17 cellular contexts compared by ENCODE assay signal in genomic region chr11:57785072-57785471, GRCh38. TPM values are rescaled to one million over a fixed set of nuclear protein-coding genes. Genes with fewer than 3 reads are reported as not detected.
DNase-seq lines count a peak whose midpoint lies in the region; ATAC-seq and TF ChIP-seq lines count a peak whose summit lies in the region.
"Had no signal": no experiment of that assay in that cellular context is flagged by ENCODE, and none has a peak within 500 bp of the region (broad histone marks: within the 10 kb centered on the region; RNA-seq: fewer than 3 reads in every experiment).

No MANE protein-coding gene starts in this region.

- H3K4me1 ChIP-seq in neural progenitor cell: peaks cover 45% of the 10 kb centered on the region

- no peak overlapping the region for H3K27ac ChIP-seq in neural progenitor cell
- H3K27ac ChIP-seq: foreskin keratinocyte had no signal

- H3K9ac ChIP-seq in neural progenitor cell: no peak overlapping the region

- POLR2A ChIA-PET in naive thymus-derived CD8-positive, alpha-beta T cell (lab: Charles Lee): interaction anchor here (1.0 kb wide), 1 partner anchor 44 kb away, joined by 3 read pairs; the partner anchor contains the start of gene SELENOH

- no peak overlapping the region for H3K4me3 Mint-ChIP-seq in nephron
- no peak overlapping the region for H3K4me3 Mint-ChIP-seq in naive thymus-derived CD8-positive, alpha-beta T cell
- no peak overlapping the region for H3K4me3 Mint-ChIP-seq in neural progenitor cell
- H3K4me3 Mint-ChIP-seq: activated CD8-positive, alpha-beta T cell treated with anti-CD3 and anti-CD28 coated beads for 36 hours had no signal

- H3K79me2 ChIP-seq in neural progenitor cell (ENCODE audit: low read depth): peaks cover 100% of the 10 kb centered on the region

- H3K27ac Mint-ChIP-seq in nephron (peak overlapping the region; percentile 31 to 66 (median 39)), neural progenitor cell (no peak overlapping the region)
- peak overlapping the region in 3 of 10 donors; percentile 45 to 53 (median 52) for H3K27ac Mint-ChIP-seq in naive thymus-derived CD8-positive, alpha-beta T cell
- H3K27ac Mint-ChIP-seq: activated CD8-positive, alpha-beta T cell treated with anti-CD3 and anti-CD28 coated beads for 36 hours had no signal

- peaks cover 80% of the 10 kb centered on the region for H4K20me1 ChIP-seq in neural progenitor cell (ENCODE audit: low read depth)

- H3K27me3 Mint-ChIP-seq in nephron (ENCODE audit: low read depth) (no peaks in the 10 kb centered on the region), neural progenitor cell (ENCODE audit: insufficient read depth, low read depth) (peaks cover 5% of the 10 kb centered on the region)
- H3K27me3 Mint-ChIP-seq in naive thymus-derived CD8-positive, alpha-beta T cell: no peaks in the 10 kb centered on the region
- H3K27me3 Mint-ChIP-seq: activated CD8-positive, alpha-beta T cell treated with anti-CD3 and anti-CD28 coated beads for 36 hours had no signal

- H3K36me3 Mint-ChIP-seq in nephron (ENCODE audit: low read depth): peaks cover 23% of the 10 kb centered on the region
- peaks cover 0 to 2% (median 0%) of the 10 kb centered on the region in 3 donors for H3K36me3 Mint-ChIP-seq in naive thymus-derived CD8-positive, alpha-beta T cell
- peaks cover 12% of the 10 kb centered on the region for H3K36me3 Mint-ChIP-seq in neural progenitor cell

- H3K27me3 ChIP-seq in neural progenitor cell: no peaks in the 10 kb centered on the region
- H3K27me3 ChIP-seq: body of pancreas, foreskin keratinocyte, MG63 had no signal

- H3K4me1 Mint-ChIP-seq in nephron (peaks cover 58% of the 10 kb centered on the region), neural progenitor cell (peaks cover 29% of the 10 kb centered on the region)
- H3K4me1 Mint-ChIP-seq in naive thymus-derived CD8-positive, alpha-beta T cell: peaks cover 10 to 57% (median 21%) of the 10 kb centered on the region in 4 donors

- DNase-seq in GM12865 (ENCODE audit: low read depth) (peak; percentile 29), NOMO-1 treated with DMSO at 0.1 percent for 48 hours (lab: John Stamatoyannopoulos, UW; ENCODE audit: unreplicated experiment) (peak; percentile 48), neural progenitor cell (ENCODE audit: low spot score) (no peak)
- no peak for DNase-seq in naive thymus-derived CD8-positive, alpha-beta T cell
- no peak for DNase-seq in activated T-cell treated with anti-CD3 and anti-CD28 coated beads, Interleukin-2, amount 50 U/mL, for 1 hour
- DNase-seq: activated CD8-positive, alpha-beta T cell treated with anti-CD3 and anti-CD28 coated beads for 36 hours; activated gamma-delta T cell; AML-193; body of pancreas; DMS79 treated with DMSO at 0.1 percent for 48 hours; foreskin keratinocyte; MG63; stimulated activated CD4-positive, alpha-beta T cell treated with anti-CD3 and anti-CD28 coated beads, Interleukin-2, amount 100 ng/mL, for 24 hours had no signal

- no peak for TF ChIP-seq CTCF in GM12865 (IDR thresholded peaks at IDR 0.05; ENCODE audit: insufficient read depth, low read depth, low read length, missing control alignments)
- TF ChIP-seq CTCF in nephron (IDR thresholded peaks at IDR 0.05; ENCODE audit: unreplicated experiment in 3 of 3): no peak
- no peak for TF ChIP-seq CTCF in neural progenitor cell (IDR thresholded peaks at IDR 0.05)

- no peak overlapping the region for H3K4me3 ChIP-seq in GM12865 (ENCODE audit: low read depth, low read length)
- no peak overlapping the region for H3K4me3 ChIP-seq in neural progenitor cell
- H3K4me3 ChIP-seq: body of pancreas, MG63 had no signal

- no peak overlapping the region for H3K4me2 ChIP-seq in neural progenitor cell

- peak; percentile 46 for ATAC-seq in GM21717 (IDR thresholded peaks at IDR 0.05; ENCODE audit: unreplicated experiment)
- no peak for ATAC-seq in naive thymus-derived CD8-positive, alpha-beta T cell
- ATAC-seq in HG03571 (IDR thresholded peaks at IDR 0.05; ENCODE audit: unreplicated experiment): no peak
- ATAC-seq: activated CD8-positive, alpha-beta T cell treated with anti-CD3 and anti-CD28 coated beads for 36 hours; body of pancreas; foreskin keratinocyte had no signal

- H3K9me3 Mint-ChIP-seq in nephron: no peaks in the 10 kb centered on the region
- no peaks in the 10 kb centered on the region for H3K9me3 Mint-ChIP-seq in naive thymus-derived CD8-positive, alpha-beta T cell
- no peaks in the 10 kb centered on the region for H3K9me3 Mint-ChIP-seq in neural progenitor cell
- H3K9me3 Mint-ChIP-seq: activated CD8-positive, alpha-beta T cell treated with anti-CD3 and anti-CD28 coated beads for 36 hours had no signal

- peaks cover 32% of the 10 kb centered on the region for H3F3A ChIP-seq in neural progenitor cell (ENCODE audit: low read depth)

- H3K9me3 ChIP-seq in neural progenitor cell (ENCODE audit: low read depth): no peaks in the 10 kb centered on the region
- H3K9me3 ChIP-seq: body of pancreas, MG63 had no signal

- H3K36me3 ChIP-seq in neural progenitor cell: no peaks in the 10 kb centered on the region

- H2AFZ ChIP-seq in neural progenitor cell (replicated peaks): no peak overlapping the region

RNA-seq across cellular contexts. Expression of gene CTNND1, which starts 23.5 kb away (rescaled TPM):
- 10 to 100 TPM; 17.4 to 19.1 TPM for total RNA-seq in naive thymus-derived CD8-positive, alpha-beta T cell
- polyA plus RNA-seq in naive thymus-derived CD8-positive, alpha-beta T cell: 1 to 10 TPM; 1.3 to 1.5 (median 1.5) TPM
- 135 and 150 TPM in 2 replicates for total RNA-seq in neural progenitor cell (ENCODE audit: low replicate concordance)

RNA-seq across cellular contexts. Expression of gene BTBD18, which starts 33.5 kb away (rescaled TPM):
- under 1 TPM; 0.18 to 0.30 TPM for total RNA-seq in naive thymus-derived CD8-positive, alpha-beta T cell
- polyA plus RNA-seq in naive thymus-derived CD8-positive, alpha-beta T cell: under 1 TPM; 0.25 to 0.76 (median 0.27) TPM
- total RNA-seq in neural progenitor cell (ENCODE audit: low replicate concordance): not detected in 2 replicates
- total RNA-seq: activated CD8-positive, alpha-beta T cell treated with anti-CD3 and anti-CD28 coated beads for 36 hours; body of pancreas; foreskin keratinocyte; mucosa of gallbladder had no signal
- polyA plus RNA-seq: foreskin keratinocyte had no signal

RNA-seq across cellular contexts. Expression of gene SELENOH, which starts 43.8 kb away (rescaled TPM):
- total RNA-seq in naive thymus-derived CD8-positive, alpha-beta T cell: 100 to 1,000 TPM; 142 to 146 TPM
- polyA plus RNA-seq in naive thymus-derived CD8-positive, alpha-beta T cell: 100 to 1,000 TPM; 294 to 419 (median 342) TPM
- total RNA-seq in neural progenitor cell (ENCODE audit: low replicate concordance): 164 and 206 TPM in 2 replicates

Comparison
In these comparisons a context has a peak if more than half of its experiments do, and no peak if none do; other contexts are left out.
1. DNase-seq: peak in GM12865 (single experiment) and NOMO-1 treated with DMSO at 0.1 percent for 48 hours (single experiment); none in naive thymus-derived CD8-positive, alpha-beta T cell (0 of 10), activated T-cell treated with anti-CD3 and anti-CD28 coated beads, Interleukin-2, amount 50 U/mL, for 1 hour (single experiment) and neural progenitor cell (single experiment).